1 cellular context compared by ENCODE assay signal in genomic region chr11:68968306-68969255, GRCh38.
TF ChIP-seq lines count a peak whose summit lies in the region.

No MANE protein-coding gene starts in this region.

TF ChIP-seq in HepG2, 621 proteins besides CTCF, POLR2A, EP300 and RAD21:
- TF ChIP-seq CSRNP1 (CRISPR knock-in tag; IDR thresholded peaks at IDR 0.05): no peak
- TF ChIP-seq ZBTB20 (CRISPR knock-in tag; IDR thresholded peaks at IDR 0.05; ENCODE audit: borderline replicate concordance, low read depth): no peak
- TF ChIP-seq SSRP1 (CRISPR knock-in tag; IDR thresholded peaks at IDR 0.05): no peak
- no peak for TF ChIP-seq ZFYVE20 (CRISPR knock-in tag; IDR thresholded peaks at IDR 0.05; ENCODE audit: borderline replicate concordance, low read depth)
